Comparison of ENCODE assay signal across 20 cellular contexts in genomic region chr6:151813858-151814257, GRCh38. TPM values are rescaled to one million over a fixed set of nuclear protein-coding genes. Genes with fewer than 3 reads are reported as not detected.
DNase-seq lines count a peak whose midpoint lies in the region; ATAC-seq and TF ChIP-seq lines count a peak whose summit lies in the region.
"Had no signal": no experiment of that assay in that cellular context is flagged by ENCODE, and none has a peak within 500 bp of the region (broad histone marks: within the 10 kb centered on the region; RNA-seq: fewer than 3 reads in every experiment).

No MANE protein-coding gene starts in this region.

- H3K79me2 ChIP-seq in mammary epithelial cell (ENCODE audit: insufficient read depth, low read length) (no peaks in the 10 kb centered on the region), KMS-11 (ENCODE audit: insufficient read depth, low read depth) (peaks cover 91% of the 10 kb centered on the region)

- no peak overlapping the region for H2AFZ ChIP-seq in mammary epithelial cell (ENCODE audit: low read depth, low read length)
- no peak overlapping the region for H2AFZ ChIP-seq in KMS-11 (ENCODE audit: low read depth)
- H2AFZ ChIP-seq: GM23248 had no signal

- no peak for TF ChIP-seq CTCF in breast epithelium (IDR thresholded peaks at IDR 0.05)
- no peak for TF ChIP-seq CTCF in mammary epithelial cell (conservative IDR thresholded peaks at IDR 0.05 in 1 of 2, IDR thresholded peaks at IDR 0.05 in 1 of 2; ENCODE audit: extremely low read depth in 1 of 2, insufficient read depth in 1 of 2, low read depth in 1 of 2, low read length in 2 of 2)
- TF ChIP-seq CTCF in KMS-11 (conservative IDR thresholded peaks at IDR 0.05; ENCODE audit: low read depth, low read length): no peak
- no peak for TF ChIP-seq CTCF in psoas muscle (IDR thresholded peaks at IDR 0.05)

- H3K4me1 ChIP-seq in breast epithelium: no peaks in the 10 kb centered on the region
- no peaks in the 10 kb centered on the region for H3K4me1 ChIP-seq in mammary epithelial cell (ENCODE audit: insufficient read depth, low read length)
- peaks cover 25% of the 10 kb centered on the region for H3K4me1 ChIP-seq in KMS-11 (ENCODE audit: low read depth, poor library complexity, severe bottlenecking)
- peaks cover 30% of the 10 kb centered on the region for H3K4me1 ChIP-seq in psoas muscle
- H3K4me1 ChIP-seq: Caco-2 had no signal

- dilution Hi-C loops in mammary epithelial cell (cut with HindIII; ENCODE audit: low sequenced_read_pairs): no loop called here

- no TSS peak for BruUV-seq in mammary epithelial cell (replicated peaks; lab: Mats Ljungman, UMichigan)

- no peaks in the 10 kb centered on the region for H3K9me3 ChIP-seq in breast epithelium
- H3K9me3 ChIP-seq in mammary epithelial cell (replicated peaks; ENCODE audit: insufficient read depth, low read length): no peaks in the 10 kb centered on the region
- no peaks in the 10 kb centered on the region for H3K9me3 ChIP-seq in psoas muscle
- H3K9me3 ChIP-seq: Caco-2 had no signal

- ATAC-seq in psoas muscle: peak in 2 of 4 donors; percentile 35 to 38
- ATAC-seq: CD8-positive, alpha-beta T cell; HCT116 had no signal

- H3K27ac ChIP-seq in breast epithelium (peak overlapping the region; percentile 14 to 36), mammary epithelial cell (ENCODE audit: insufficient read depth, low read depth, low read length) (no peak overlapping the region), KMS-11 (peak overlapping the region; percentile 93), psoas muscle (peak overlapping the region; percentile 26)
- H3K27ac ChIP-seq: GM23248 had no signal

- whole genome bisulfite sequencing in mammary epithelial cell (ENCODE audit: low coverage, missing lambda C conversion rate): 50% methylated on average over 1 of the region's 7 CpGs
- 55 to 89% (median 58%) methylated on average over 7 of the region's 7 CpGs for WGBS in psoas muscle, 3 donors

- H4K20me1 ChIP-seq in mammary epithelial cell (ENCODE audit: insufficient read depth, low read length) (no peaks in the 10 kb centered on the region), KMS-11 (ENCODE audit: insufficient read depth) (no peaks in the 10 kb centered on the region)

- in situ Hi-C loops in mammary epithelial cell (cut with MboI; ENCODE audit: low sequenced_read_pairs in 2 of 2): no loop called here

- H3K36me3 ChIP-seq in breast epithelium (no peaks in the 10 kb centered on the region), mammary epithelial cell (ENCODE audit: insufficient read depth, low read length) (no peaks in the 10 kb centered on the region), KMS-11 (ENCODE audit: insufficient read depth) (no peaks in the 10 kb centered on the region; the same call in 1 of the 2 replicates), psoas muscle (ENCODE audit: insufficient read depth in 1 of 2, low read depth in 1 of 2) (no peaks in the 10 kb centered on the region)

- H3K4me2 ChIP-seq in mammary epithelial cell (ENCODE audit: insufficient read depth, low read depth, low read length): no peak overlapping the region
- peak overlapping the region; percentile 55 for H3K4me2 ChIP-seq in KMS-11

- DNase-seq in breast epithelium (ENCODE audit: low spot score in 2 of 2): no peak
- no peak for DNase-seq in mammary epithelial cell
- DNase-seq in psoas muscle: no peak
- DNase-seq in stimulated activated CD4-positive, alpha-beta T cell treated with anti-CD3 and anti-CD28 coated beads, Interleukin-15, amount 100 ng/mL, for 24 hours: no peak
- DNase-seq in RKO (ENCODE audit: low spot score): no peak
- no peak for DNase-seq in stimulated activated CD4-positive, alpha-beta T cell treated with anti-CD3 and anti-CD28 coated beads, Interleukin-4, amount 100 ng/mL, for 4 hours
- DNase-seq: C1 segment of cervical spinal cord; Caco-2; CD4-positive, CD25-positive, alpha-beta regulatory T cell; CD8-positive, alpha-beta T cell; DMS153; DND-41; GM23248; H9 had no signal

- TF ChIP-seq POLR2A in breast epithelium (IDR thresholded peaks at IDR 0.05): no peak

- intact Hi-C loops in breast epithelium (cut with DNase I; ENCODE audit: low total_unique reads): no loop called here
- intact Hi-C loops in mammary epithelial cell (cut with micrococcal nuclease): no loop called here
- intact Hi-C loops in psoas muscle (cut with DNase I): loop anchor here in 1 of 2 donors (5.0 kb wide), 1 partner anchor 453 kb away; no protein-coding TSS in a partner anchor

- no peak overlapping the region for H3K4me3 ChIP-seq in breast epithelium
- H3K4me3 ChIP-seq in mammary epithelial cell (replicated peaks in 1 of 3; ENCODE audit: insufficient read depth in 1 of 3, low read depth in 2 of 3, low read length in 3 of 3): no peak overlapping the region
- H3K4me3 ChIP-seq in KMS-11 (IDR thresholded peaks at IDR 0.05; ENCODE audit: insufficient read depth, low read depth, low read length): no peak overlapping the region
- peak overlapping the region; percentile 45 for H3K4me3 ChIP-seq in psoas muscle
- H3K4me3 ChIP-seq: GM23248 had no signal

- CTCF ChIA-PET in mammary epithelial cell (lab: Charles Lee; ENCODE audit: low non-redundant PET): no interaction called here

- H3K27me3 ChIP-seq in breast epithelium: no peaks in the 10 kb centered on the region
- H3K27me3 ChIP-seq in mammary epithelial cell (ENCODE audit: insufficient read depth, low read length): peaks cover 2% of the 10 kb centered on the region
- H3K27me3 ChIP-seq in KMS-11 (ENCODE audit: insufficient read depth, low read depth): no peaks in the 10 kb centered on the region
- no peaks in the 10 kb centered on the region for H3K27me3 ChIP-seq in psoas muscle (ENCODE audit: insufficient read depth in 3 of 3, low read length in 2 of 3)

- H3K9ac ChIP-seq in mammary epithelial cell (ENCODE audit: insufficient read depth, low read length) (no peak overlapping the region), KMS-11 (peak overlapping the region; percentile 95; the same call in 1 of the 2 replicates)
- H3K9ac ChIP-seq: GM23248 had no signal

RNA-seq across cellular contexts. Expression of gene ESR1, which starts 6.4 kb away (rescaled TPM):
- total RNA-seq in breast epithelium: 10 to 100 TPM in 2 of 3 donors, 1 to 10 TPM in 1; 2.2 to 74.5 (median 67.5) TPM
- under 1 TPM; 0.33 to 0.38 TPM for total RNA-seq in mammary epithelial cell
- polyA plus RNA-seq in mammary epithelial cell: 0.44 TPM
- not detected for polyA minus RNA-seq in mammary epithelial cell
- total RNA-seq in psoas muscle: 1 to 10 TPM; 1.5 to 4.4 (median 2.6) TPM
- under 1 TPM; 0.42 to 0.93 (median 0.92) TPM for polyA plus RNA-seq in psoas muscle
- total RNA-seq: A172, A673, Caco-2, GM23248, H4, H9 had no signal
- polyA plus RNA-seq: BJ had no signal
